In the genomic region with DNA sequence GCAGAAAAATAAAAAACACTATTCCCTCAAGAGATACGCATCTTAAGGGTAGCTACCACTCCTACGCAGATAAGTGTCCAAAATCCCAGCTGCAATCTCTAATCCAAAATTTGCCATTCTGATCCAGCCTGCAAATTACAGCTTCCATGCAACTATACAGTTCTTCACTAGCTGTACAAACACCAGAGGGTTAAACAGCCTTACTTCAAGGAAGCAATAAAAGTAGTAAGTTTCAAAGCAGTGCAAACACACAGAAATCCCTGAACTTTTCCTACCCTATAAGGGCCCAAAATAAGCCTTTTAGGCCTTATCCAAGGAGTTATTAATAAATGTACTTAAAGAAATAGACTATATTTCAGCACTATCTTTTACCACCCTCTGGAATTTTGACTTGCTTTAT, we compare ENCODE assay signal across 14 cellular contexts. TPM values are rescaled to one million over a fixed set of nuclear protein-coding genes. Genes with fewer than 3 reads are reported as not detected.
DNase-seq lines count a peak whose midpoint lies in the region; ATAC-seq and TF ChIP-seq lines count a peak whose summit lies in the region.
"Had no signal": no experiment of that assay in that cellular context is flagged by ENCODE, and none has a peak within 500 bp of the region (broad histone marks: within the 10 kb centered on the region; RNA-seq: fewer than 3 reads in every experiment).

No MANE protein-coding gene starts in this region.

- WGBS in transverse colon (ENCODE audit: low coverage in 1 of 2), 2 donors, result 53 to 60% methylated on average over 2 of the region's 2 CpGs

- TF ChIP-seq POLR2A in transverse colon (IDR thresholded peaks at IDR 0.05), result no peak

- peaks cover 3% of the 10 kb centered on the region; the same call in 1 of the 2 replicates for H3K36me3 ChIP-seq in Caco-2 (ENCODE audit: control insufficient read depth, insufficient read depth, low read length)
- no peaks in the 10 kb centered on the region; the same call in 1 of the 2 replicates for H3K36me3 ChIP-seq in Panc1 (ENCODE audit: control insufficient read depth, insufficient read depth, low read length)
- peaks cover 0 to 9% (median 0%) of the 10 kb centered on the region in 4 donors for H3K36me3 ChIP-seq in transverse colon

- H3K27ac ChIP-seq in Panc1 (ENCODE audit: low read length) (peak overlapping the region; percentile 2; the same call in 1 of the 2 replicates), transverse colon (peak overlapping the region; percentile 2 to 60 (median 30))

- H3K9me3 Mint-ChIP-seq in Caco-2 (ENCODE audit: unreplicated experiment), result no peaks in the 10 kb centered on the region
- H3K9me3 Mint-ChIP-seq: CD4-positive, CD25-positive, alpha-beta regulatory T cell had no signal

- H3K4me3 Mint-ChIP-seq in Caco-2 (ENCODE audit: unreplicated experiment), result no peak overlapping the region

- H3K9me3 ChIP-seq in Caco-2, result no peaks in the 10 kb centered on the region
- H3K9me3 ChIP-seq in Panc1 (ENCODE audit: control insufficient read depth, insufficient read depth, low read depth, low read length), result no peaks in the 10 kb centered on the region
- no peaks in the 10 kb centered on the region for H3K9me3 ChIP-seq in transverse colon
- H3K9me3 ChIP-seq: BLaER1 treated with 17β-estradiol and CSF1 and Interleukin-3, amounts not matched to agents 10 nM and 100 nM had no signal

- H3K4me1 ChIP-seq in Caco-2 (peaks cover 34% of the 10 kb centered on the region), Panc1 (ENCODE audit: control insufficient read depth, insufficient read depth, low read length) (peaks cover 25% of the 10 kb centered on the region), transverse colon (peaks cover 0 to 46% (median 10%) of the 10 kb centered on the region in 4 donors)

- POLR2A ChIA-PET in Caco-2 (lab: Charles Lee), result no interaction called here
- POLR2A ChIA-PET in Panc1 (lab: Charles Lee), result interaction anchor here (0.6 kb wide), 2 partner anchors 162 to 288 kb away, joined by 3 to 4 read pairs; no protein-coding TSS in a partner anchor

- ATAC-seq in Panc1, result no peak
- peak; percentile 80 for ATAC-seq in left colon
- ATAC-seq in GM18519 (IDR thresholded peaks at IDR 0.05; ENCODE audit: low FRiP score, unreplicated experiment), result no peak

- H3K27me3 Mint-ChIP-seq in Caco-2 (ENCODE audit: insufficient read depth, unreplicated experiment), result no peaks in the 10 kb centered on the region
- H3K27me3 Mint-ChIP-seq: CD4-positive, CD25-positive, alpha-beta regulatory T cell had no signal

- H3K4me1 Mint-ChIP-seq in Caco-2 (ENCODE audit: low read depth, unreplicated experiment), result peaks cover 25% of the 10 kb centered on the region

- no peak for TF ChIP-seq EP300 in transverse colon (IDR thresholded peaks at IDR 0.05; ENCODE audit: low read depth)

- H3K36me3 Mint-ChIP-seq in Caco-2 (ENCODE audit: insufficient read depth, unreplicated experiment), result no peaks in the 10 kb centered on the region

- H3K27me3 ChIP-seq in Caco-2 (replicated peaks; ENCODE audit: control insufficient read depth, insufficient read depth, low read length) (no peaks in the 10 kb centered on the region), Panc1 (ENCODE audit: control insufficient read depth, insufficient read depth, low read length) (no peaks in the 10 kb centered on the region), transverse colon (no peaks in the 10 kb centered on the region)
- H3K27me3 ChIP-seq: BLaER1 treated with 17β-estradiol and CSF1 and Interleukin-3, amounts not matched to agents 10 nM and 100 nM had no signal

- CTCF ChIA-PET in Caco-2 (lab: Charles Lee) (interaction anchor here (1.1 to 1.9 kb wide), 2 partner anchors 15 to 58 kb away, joined by 5 to 10 read pairs; no protein-coding TSS in a partner anchor), Panc1 (lab: Charles Lee) (interaction anchor here (0.5 to 2.2 kb wide), 2 partner anchors 50 to 311 kb away, joined by 3 to 15 read pairs; no protein-coding TSS in a partner anchor)

- intact Hi-C loops in Caco-2 (cut with micrococcal nuclease; ENCODE audit: unreplicated experiment) (loop anchor here (1.0 to 5.0 kb wide), 4 partner anchors 14 to 312 kb away; a partner anchor contains a TSS), Panc1 (cut with micrococcal nuclease; ENCODE audit: unreplicated experiment) (loop anchor here (2.0 to 5.0 kb wide), 2 partner anchors 265 to 313 kb away; no protein-coding TSS in a partner anchor), left colon (cut with DNase I, micrococcal nuclease) (no loop called here), transverse colon (cut with DNase I; ENCODE audit: low total_unique reads) (no loop called here)

- BruUV-seq in Caco-2 (replicated peaks; lab: Mats Ljungman, UMichigan) (no TSS peak), Panc1 (replicated peaks; lab: Mats Ljungman, UMichigan) (no TSS peak)

- no peak for TF ChIP-seq CTCF in Caco-2 (IDR thresholded peaks at IDR 0.05; ENCODE audit: insufficient read depth in 1 of 2, low read depth in 1 of 2, low read length in 1 of 2, severe bottlenecking in 1 of 2, unreplicated experiment in 1 of 2)
- no peak for TF ChIP-seq CTCF in Panc1 (IDR thresholded peaks at IDR 0.05)
- TF ChIP-seq CTCF in transverse colon (IDR thresholded peaks at IDR 0.05), result no peak

- in situ Hi-C loops in Panc1 (cut with HindIII; ENCODE audit: low pct_unique_long_range_greater_than_20kb, low sequenced_read_pairs), result no loop called here
- in situ Hi-C loops in transverse colon (cut with MboI; ENCODE audit: low pct_ligation_motif_present in 1 of 4, low pct_unique_long_range_greater_than_20kb in 1 of 4, low sequenced_read_pairs in 3 of 4), result no loop called here

- peak overlapping the region; percentile 87 for H3K27ac Mint-ChIP-seq in Caco-2 (ENCODE audit: unreplicated experiment)

- H3K4me3 ChIP-seq in Caco-2 (ENCODE audit: low read depth, low read length) (no peak overlapping the region), Panc1 (ENCODE audit: low read depth in 2 of 2, low read length in 2 of 2) (no peak overlapping the region), transverse colon (no peak overlapping the region)
- H3K4me3 ChIP-seq: BLaER1 treated with 17β-estradiol and CSF1 and Interleukin-3, amounts not matched to agents 10 nM and 100 nM; K562 had no signal

- DNase-seq in Caco-2 (no peak), Panc1 (ENCODE audit: low read depth, low spot score) (no peak), left colon (no peak), transverse colon (no peak), COLO668 (lab: John Stamatoyannopoulos, UW; ENCODE audit: unreplicated experiment) (no peak), NCI-H187 treated with DMSO at 0.1 percent for 48 hours (lab: John Stamatoyannopoulos, UW) (no peak)
- DNase-seq: 8988T; CD4-positive, CD25-positive, alpha-beta regulatory T cell; DMS153; DMS79 treated with DMSO at 0.1 percent for 48 hours; EL had no signal

RNA-seq across cellular contexts. Expression of a gene that starts 39.5 kb away (rescaled TPM):
- 34.4 and 36.7 TPM in 2 replicates for total RNA-seq in Caco-2 (2022)
- 22.6 TPM for total RNA-seq in Panc1 (2021; ENCODE audit: unreplicated experiment)
- polyA plus RNA-seq in Panc1 (2012; ENCODE audit: insufficient read length), result 10.4 TPM
- total RNA-seq in left colon, result 10 to 100 TPM; 39.1 to 39.2 TPM
- total RNA-seq in transverse colon, result 10 to 100 TPM; 42.7 to 66.7 (median 53.5) TPM

Comparison
In these comparisons a context has a peak if more than half of its experiments do, and no peak if none do; other contexts are left out.
1. intact Hi-C loops: an anchor here in Caco-2 (1.0 to 5.0 kb wide) and Panc1 (2.0 to 5.0 kb wide); none called in left colon and transverse colon.